ENCODE assay signal across 1 cellular context in the genomic region with DNA sequence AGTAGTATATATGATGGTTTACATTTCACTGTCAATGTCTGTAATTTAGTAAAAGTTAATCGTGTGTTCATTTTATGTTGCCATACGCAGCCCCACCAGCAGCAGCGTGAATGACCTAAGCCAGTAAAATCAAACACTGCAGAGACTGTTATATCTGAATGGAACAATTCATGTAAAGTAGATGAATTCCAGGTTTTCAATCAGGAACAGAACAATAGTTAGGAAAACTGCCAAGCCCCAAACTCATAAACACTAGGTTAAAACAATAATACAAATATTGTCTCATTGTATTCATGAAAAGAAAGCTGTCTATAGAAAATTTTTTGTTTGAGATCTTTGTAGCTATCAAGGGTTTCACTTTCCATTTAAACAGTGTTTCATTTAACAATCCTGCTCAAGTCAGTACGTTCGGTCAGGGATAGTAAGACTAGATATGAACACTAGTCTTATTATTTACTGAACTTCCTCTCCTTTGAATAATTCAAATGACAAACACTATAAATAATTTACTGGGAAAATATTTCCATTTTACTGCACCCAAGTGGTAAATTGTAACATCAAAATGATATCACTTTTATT.
TF ChIP-seq lines count a peak whose summit lies in the region.

No MANE protein-coding gene starts in this region.

TF ChIP-seq in HepG2, 621 proteins besides CTCF, POLR2A, EP300 and RAD21 (continued from another document):
- TF ChIP-seq, protein P1, sequence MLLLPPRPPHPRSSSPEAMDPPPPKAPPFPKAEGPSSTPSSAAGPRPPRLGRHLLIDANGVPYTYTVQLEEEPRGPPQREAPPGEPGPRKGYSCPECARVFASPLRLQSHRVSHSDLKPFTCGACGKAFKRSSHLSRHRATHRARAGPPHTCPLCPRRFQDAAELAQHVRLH (CRISPR knock-in tag; IDR thresholded peaks at IDR 0.05; ENCODE audit: borderline replicate concordance, low read depth), result no peak
- TF ChIP-seq ZNF614 (CRISPR knock-in tag; IDR thresholded peaks at IDR 0.05; ENCODE audit: borderline replicate concordance), result no peak
